In the genomic region with DNA sequence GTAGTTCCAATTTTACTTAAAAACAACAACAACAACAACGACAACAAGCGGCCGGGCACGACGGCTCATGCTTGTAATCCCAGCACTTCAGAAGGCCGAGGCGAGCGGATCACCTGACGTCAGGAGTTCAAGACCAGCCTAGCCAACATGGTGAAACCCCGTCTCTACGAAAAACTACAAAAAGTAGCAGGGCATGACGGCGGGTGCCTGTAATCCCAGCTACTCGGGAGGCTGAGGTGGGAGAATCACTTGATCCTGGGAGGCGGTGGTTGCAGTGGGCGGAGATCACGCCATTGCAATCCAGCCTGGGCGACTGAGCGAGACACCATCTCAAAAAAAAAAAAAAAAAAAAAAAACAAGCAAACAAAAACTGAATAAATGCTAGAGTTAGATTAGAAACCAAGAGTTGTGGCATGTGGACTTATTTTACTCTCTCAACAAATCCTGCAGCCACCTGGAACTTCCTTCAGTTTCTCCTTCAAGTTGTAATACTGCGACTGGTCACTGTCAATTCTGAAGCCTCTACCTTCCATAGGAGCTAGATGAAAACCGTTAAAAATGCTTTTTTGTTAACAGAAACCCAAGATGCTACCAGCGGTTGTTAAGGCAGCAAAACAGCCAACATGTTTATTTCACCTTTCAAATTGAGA, we compare ENCODE assay signal across 8 cellular contexts. TPM values are rescaled to one million over a fixed set of nuclear protein-coding genes. Genes with fewer than 3 reads are reported as not detected.
A peak's percentile ranks its signal among the peaks of the same experiment; 100 is the strongest.
DNase-seq lines count a peak whose midpoint lies in the region; ATAC-seq and TF ChIP-seq lines count a peak whose summit lies in the region.

No MANE protein-coding gene starts in this region.

- H3K9me3 ChIP-seq in iPS-20b (ENCODE audit: insufficient read depth, low read depth, low read length) = no peaks in the 10 kb centered on the region

- H3K27me3 Mint-ChIP-seq in activated T-helper 2 cell treated with anti-CD3 and anti-CD28 coated beads, Interferon-gamma antibody, Interleukin-2, Interleukin-4, amounts not matched to agents 10 μg/mL and 5 μg/mL and 100 μg/mL, durations not matched to agents 14 hours and 24 hours and 36 hours (ENCODE audit: low read depth) = no peaks in the 10 kb centered on the region
- no peaks in the 10 kb centered on the region for H3K27me3 Mint-ChIP-seq in stimulated activated naive B cell treated with anti-CD40 and anti-IgM and Interleukin-4, amounts not matched to agents 10 μg/mL and 1 μg/mL and 100 μg/mL, for 72 hours

- no peak for TF ChIP-seq CTCF in 22Rv1 (IDR thresholded peaks at IDR 0.05)

- peak; percentile 31 for ATAC-seq in GM21576 (IDR thresholded peaks at IDR 0.05; ENCODE audit: unreplicated experiment)
- ATAC-seq in stimulated activated naive B cell treated with anti-CD40 and anti-IgM and Interleukin-4, amounts not matched to agents 10 μg/mL and 1 μg/mL and 100 μg/mL, for 72 hours (replicated peaks) = no peak
- ATAC-seq in HG02678 (IDR thresholded peaks at IDR 0.05; ENCODE audit: unreplicated experiment) = no peak

- peak overlapping the region; percentile 97 for H3K4me3 Mint-ChIP-seq in activated T-helper 2 cell treated with anti-CD3 and anti-CD28 coated beads, Interferon-gamma antibody, Interleukin-2, Interleukin-4, amounts not matched to agents 10 μg/mL and 5 μg/mL and 100 μg/mL, durations not matched to agents 14 hours and 24 hours and 36 hours (ENCODE audit: low read depth)
- peak overlapping the region; percentile 89 to 96 for H3K4me3 Mint-ChIP-seq in stimulated activated naive B cell treated with anti-CD40 and anti-IgM and Interleukin-4, amounts not matched to agents 10 μg/mL and 1 μg/mL and 100 μg/mL, for 72 hours

- H3K36me3 ChIP-seq in iPS-20b (ENCODE audit: insufficient read depth, low read depth, low read length) = peaks cover 45% of the 10 kb centered on the region

- peak overlapping the region; percentile 99 for H3K9ac ChIP-seq in iPS-20b (ENCODE audit: low read depth, low read length)

- peaks cover 47% of the 10 kb centered on the region for H3K36me3 Mint-ChIP-seq in activated T-helper 2 cell treated with anti-CD3 and anti-CD28 coated beads, Interferon-gamma antibody, Interleukin-2, Interleukin-4, amounts not matched to agents 10 μg/mL and 5 μg/mL and 100 μg/mL, durations not matched to agents 14 hours and 24 hours and 36 hours (ENCODE audit: low read depth)
- peaks cover 16 to 20% of the 10 kb centered on the region in 2 donors for H3K36me3 Mint-ChIP-seq in stimulated activated naive B cell treated with anti-CD40 and anti-IgM and Interleukin-4, amounts not matched to agents 10 μg/mL and 1 μg/mL and 100 μg/mL, for 72 hours

- H3K4me3 ChIP-seq in iPS-20b (ENCODE audit: low read length) = peak overlapping the region; percentile 99

- peak overlapping the region; percentile 89 for H3K27ac ChIP-seq in 22Rv1
- no peak overlapping the region for H3K27ac ChIP-seq in iPS-20b (ENCODE audit: low read length)

- H3K27me3 ChIP-seq in iPS-20b (ENCODE audit: insufficient read depth, low read length) = no peaks in the 10 kb centered on the region

- no peak for DNase-seq in activated T-helper 2 cell treated with anti-CD3 and anti-CD28 coated beads, Interferon-gamma antibody, Interleukin-2, Interleukin-4, amounts not matched to agents 10 μg/mL and 5 μg/mL and 100 μg/mL, durations not matched to agents 14 hours and 24 hours and 36 hours (ENCODE audit: low spot score)
- no peak for DNase-seq in stimulated activated naive B cell treated with anti-CD40 and anti-IgM and Interleukin-4, amounts not matched to agents 10 μg/mL and 1 μg/mL and 100 μg/mL, for 72 hours
- DNase-seq in NCI-H2107 (lab: John Stamatoyannopoulos, UW) (no peak), cerebellar nuclear complex (lab: John Stamatoyannopoulos, UW) (no peak)

- H3K27ac Mint-ChIP-seq in activated T-helper 2 cell treated with anti-CD3 and anti-CD28 coated beads, Interferon-gamma antibody, Interleukin-2, Interleukin-4, amounts not matched to agents 10 μg/mL and 5 μg/mL and 100 μg/mL, durations not matched to agents 14 hours and 24 hours and 36 hours = peak overlapping the region; percentile 96
- H3K27ac Mint-ChIP-seq in stimulated activated naive B cell treated with anti-CD40 and anti-IgM and Interleukin-4, amounts not matched to agents 10 μg/mL and 1 μg/mL and 100 μg/mL, for 72 hours = peak overlapping the region; percentile 97

- intact Hi-C loops in activated T-helper 2 cell treated with anti-CD3 and anti-CD28 coated beads, Interferon-gamma antibody, Interleukin-2, Interleukin-4, amounts not matched to agents 10 μg/mL and 5 μg/mL and 100 μg/mL, durations not matched to agents 14 hours and 24 hours and 36 hours (cut with micrococcal nuclease) = no loop called here

- peaks cover 18% of the 10 kb centered on the region for H3K4me1 Mint-ChIP-seq in activated T-helper 2 cell treated with anti-CD3 and anti-CD28 coated beads, Interferon-gamma antibody, Interleukin-2, Interleukin-4, amounts not matched to agents 10 μg/mL and 5 μg/mL and 100 μg/mL, durations not matched to agents 14 hours and 24 hours and 36 hours (ENCODE audit: low read depth)
- peaks cover 7 to 18% of the 10 kb centered on the region in 2 donors for H3K4me1 Mint-ChIP-seq in stimulated activated naive B cell treated with anti-CD40 and anti-IgM and Interleukin-4, amounts not matched to agents 10 μg/mL and 1 μg/mL and 100 μg/mL, for 72 hours

- H3K4me1 ChIP-seq in iPS-20b (ENCODE audit: insufficient read depth, low read length) = peaks cover 7% of the 10 kb centered on the region; the same call in 1 of the 2 replicates

- no peaks in the 10 kb centered on the region for H3K9me3 Mint-ChIP-seq in activated T-helper 2 cell treated with anti-CD3 and anti-CD28 coated beads, Interferon-gamma antibody, Interleukin-2, Interleukin-4, amounts not matched to agents 10 μg/mL and 5 μg/mL and 100 μg/mL, durations not matched to agents 14 hours and 24 hours and 36 hours
- H3K9me3 Mint-ChIP-seq in stimulated activated naive B cell treated with anti-CD40 and anti-IgM and Interleukin-4, amounts not matched to agents 10 μg/mL and 1 μg/mL and 100 μg/mL, for 72 hours = no peaks in the 10 kb centered on the region

RNA-seq across cellular contexts. Expression of gene ATP5F1A, which starts 1.3 kb away (rescaled TPM):
- total RNA-seq in activated T-helper 2 cell treated with anti-CD3 and anti-CD28 coated beads, Interferon-gamma antibody, Interleukin-2, Interleukin-4, amounts not matched to agents 10 μg/mL and 5 μg/mL and 100 μg/mL, durations not matched to agents 14 hours and 24 hours and 36 hours = 441 and 445 TPM in 2 replicates

RNA-seq across cellular contexts. Expression of gene HAUS1, which starts 7.4 kb away (rescaled TPM):
- total RNA-seq in activated T-helper 2 cell treated with anti-CD3 and anti-CD28 coated beads, Interferon-gamma antibody, Interleukin-2, Interleukin-4, amounts not matched to agents 10 μg/mL and 5 μg/mL and 100 μg/mL, durations not matched to agents 14 hours and 24 hours and 36 hours = 52.3 and 58.1 TPM in 2 replicates

RNA-seq across cellular contexts. Expression of gene PSTPIP2, which starts 24.7 kb away (rescaled TPM):
- total RNA-seq in activated T-helper 2 cell treated with anti-CD3 and anti-CD28 coated beads, Interferon-gamma antibody, Interleukin-2, Interleukin-4, amounts not matched to agents 10 μg/mL and 5 μg/mL and 100 μg/mL, durations not matched to agents 14 hours and 24 hours and 36 hours = 36.8 and 39.0 TPM in 2 replicates
